In genomic region chr1:231626535-231626950, GRCh38 we compare ENCODE assay signal across 7 cellular contexts.
DNase-seq lines count a peak whose midpoint lies in the region; ATAC-seq and TF ChIP-seq lines count a peak whose summit lies in the region.

DISC1 (plus strand) TSS chr1:231626790; CDS start chr1:231626868, 78 bp downstream.

- H3K4me1 Mint-ChIP-seq in dendritic cell treated with granulocyte-macrophage colony-stimulating factor and Interleukin-4, amounts not matched to agents 40 ng/mL and 50 ng/mL, for 4 days (ENCODE audit: low read depth) = peaks cover 57% of the 10 kb centered on the region

- peak within 1 kb of the TSS; percentile 84 for H3K27ac Mint-ChIP-seq in dendritic cell treated with granulocyte-macrophage colony-stimulating factor and Interleukin-4, amounts not matched to agents 40 ng/mL and 50 ng/mL, for 4 days

- DNase-seq in NCI-H226 (peak; percentile 84), left kidney (ENCODE audit: low read depth, low spot score) (peak; percentile 97)
- peak; percentile 48 to 65 for DNase-seq in activated CD4-positive, alpha-beta T cell treated with anti-CD3 and anti-CD28 coated beads for 4 hours
- DNase-seq in stimulated activated CD4-positive, alpha-beta T cell treated with anti-CD3 and anti-CD28 coated beads, Interleukin-1b, Interleukin-23, amount 100 ng/mL, for 24 hours (ENCODE audit: low read depth in 4 of 4, low spot score in 1 of 4) = peak in 3 of 4 experiments; percentile 26 to 51 (median 41)

- TF ChIP-seq POLR2A in GM18505 (IDR thresholded peaks at IDR 0.05; ENCODE audit: borderline replicate concordance, extremely low read depth, insufficient read depth, insufficient read length) = no peak

- peak within 1 kb of the TSS; percentile 81 for H3K4me3 Mint-ChIP-seq in dendritic cell treated with granulocyte-macrophage colony-stimulating factor and Interleukin-4, amounts not matched to agents 40 ng/mL and 50 ng/mL, for 4 days

- peaks cover 15% of the 10 kb centered on the region for H3K36me3 Mint-ChIP-seq in dendritic cell treated with granulocyte-macrophage colony-stimulating factor and Interleukin-4, amounts not matched to agents 40 ng/mL and 50 ng/mL, for 4 days (ENCODE audit: low read depth)

- intact Hi-C loops in dendritic cell treated with granulocyte-macrophage colony-stimulating factor and Interleukin-4, amounts not matched to agents 40 ng/mL and 50 ng/mL, for 4 days (cut with micrococcal nuclease) = loop anchor here (2.0 to 5.0 kb wide), 3 partner anchors 16 to 181 kb away; no protein-coding TSS in a partner anchor

- ATAC-seq in GM18505 (IDR thresholded peaks at IDR 0.05; ENCODE audit: unreplicated experiment) = peak; percentile 76
- peak; percentile 48 for ATAC-seq in HG03108 (IDR thresholded peaks at IDR 0.05; ENCODE audit: unreplicated experiment)

- peaks cover 3% of the 10 kb centered on the region for H3K27me3 Mint-ChIP-seq in dendritic cell treated with granulocyte-macrophage colony-stimulating factor and Interleukin-4, amounts not matched to agents 40 ng/mL and 50 ng/mL, for 4 days

- no peaks in the 10 kb centered on the region for H3K9me3 Mint-ChIP-seq in dendritic cell treated with granulocyte-macrophage colony-stimulating factor and Interleukin-4, amounts not matched to agents 40 ng/mL and 50 ng/mL, for 4 days

Comparison
In these comparisons a context has a peak if more than half of its experiments do, and no peak if none do; other contexts are left out.
1. Peak in every context shown above with its lines: DNase-seq and ATAC-seq.
2. DNase-seq: peak in every context shown above with its lines; median percentile 97 in left kidney; 84 in NCI-H226; 56 in activated CD4-positive, alpha-beta T cell treated with anti-CD3 and anti-CD28 coated beads for 4 hours; 41 in stimulated activated CD4-positive, alpha-beta T cell treated with anti-CD3 and anti-CD28 coated beads, Interleukin-1b, Interleukin-23, amount 100 ng/mL, for 24 hours.